In the genomic region with DNA sequence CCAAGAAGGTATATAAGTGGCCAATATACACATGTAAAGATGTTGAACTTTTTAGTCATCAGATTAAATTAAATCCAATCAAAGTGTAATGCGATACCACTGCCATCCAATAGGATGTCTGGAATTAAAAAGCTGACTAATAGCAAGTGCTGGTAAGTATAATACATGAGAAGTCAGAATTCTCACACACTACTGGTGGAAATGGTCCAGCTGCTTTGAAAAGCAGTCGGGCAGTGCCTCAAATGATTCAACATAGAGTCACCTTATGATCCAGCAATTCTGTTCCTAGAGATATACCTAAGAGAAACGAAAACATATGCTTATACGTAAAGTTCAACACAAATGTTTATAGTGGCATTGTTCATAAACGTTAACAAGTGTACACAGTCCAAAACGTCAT, we compare ENCODE assay signal across 24 cellular contexts.
"Had no signal": no experiment of that assay in that cellular context is flagged by ENCODE, and none has a peak within 500 bp of the region (broad histone marks: within the 10 kb centered on the region; RNA-seq: fewer than 3 reads in every experiment).

No MANE protein-coding gene starts in this region.

- H3K9ac ChIP-seq: SK-N-SH had no signal

- ATAC-seq: activated CD8-positive, alpha-beta T cell treated with anti-CD3 and anti-CD28 coated beads, Interleukin-2, amount 10 ng/mL, durations not matched to agents 7 days and 5 days; WTC11 had no signal

- H3K27me3 ChIP-seq: adrenal gland, breast epithelium had no signal

- H3K9me3 ChIP-seq: adrenal gland, breast epithelium, SJCRH30, SK-N-SH had no signal

- H3K4me3 ChIP-seq: adrenal gland, breast epithelium, PC-9, SJCRH30 had no signal

- H3K36me3 ChIP-seq: adrenal gland, breast epithelium, SJCRH30 had no signal

- H2AFZ ChIP-seq: PC-9 had no signal

- H3K4me2 ChIP-seq: PC-9, SK-N-SH had no signal

- H3K27ac ChIP-seq: adrenal gland, breast epithelium, PC-9, SJCRH30 had no signal

- H3K4me1 ChIP-seq: adrenal gland, breast epithelium, SJCRH30 had no signal

- DNase-seq: activated CD4-positive, alpha-beta T cell treated with anti-CD3 and anti-CD28 coated beads for 48 hours; activated CD4-positive, alpha-beta T cell treated with anti-CD3 and anti-CD28 coated beads, Interleukin-2, amount 50 U/mL, for 4 hours; activated CD4-positive, CD25-positive, alpha-beta regulatory T cell treated with anti-CD3 and anti-CD28 coated beads, Interleukin-2, amount 50 U/mL, for 72 hours; activated CD8-positive, alpha-beta memory T cell treated with anti-CD3 and anti-CD28 coated beads, Interleukin-2, amount 50 U/mL, for 48 hours; activated CD8-positive, alpha-beta T cell treated with anti-CD3 and anti-CD28 coated beads, Interleukin-2, amount 10 ng/mL, durations not matched to agents 7 days and 5 days; activated naive CD4-positive, alpha-beta T cell treated with anti-CD3 and anti-CD28 coated beads, Interleukin-2, amount 50 U/mL, for 16 hours; activated naive CD8-positive, alpha-beta T cell treated with anti-CD3 and anti-CD28 coated beads, Interleukin-2, amount 10 ng/mL, durations not matched to agents 7 days and 5 days; activated T-cell treated with anti-CD3 and anti-CD28 coated beads, Interleukin-2, amount 50 U/mL, for 1 hour; adrenal gland; anterior cingulate cortex; central memory CD4-positive, alpha-beta T cell; Kasumi-1; KBM-7; NCI-H1092; NCI-H1417 treated with DMSO at 0.1 percent for 48 hours; NCI-H187; NCI-H2081; PC-9; Right ventricle myocardium superior; RPMI8226; SJCRH30; SK-N-SH had no signal
